In genomic region chr6:111258615-111259088, GRCh38 we compare ENCODE assay signal across 8 cellular contexts.
A peak's percentile ranks its signal among the peaks of the same experiment; 100 is the strongest.
DNase-seq lines count a peak whose midpoint lies in the region; ATAC-seq and TF ChIP-seq lines count a peak whose summit lies in the region.

No MANE protein-coding gene starts in this region.

- CTCF ChIA-PET in HEK293T (lab: Yijun Ruan, JAX) = interaction anchor here (0.5 to 1.7 kb wide), 16 partner anchors 8 to 785 kb away, joined by 3 to 15 read pairs (median 3); partner anchors contain the start of gene REV3L

- H3K27ac ChIP-seq in OCI-LY3 (ENCODE audit: low read length) = no peak overlapping the region
- H3K27ac ChIP-seq in rectal smooth muscle tissue (ENCODE audit: low read depth, low read length) = peak overlapping the region; percentile 84

- peaks cover 17% of the 10 kb centered on the region for H3K4me1 ChIP-seq in OCI-LY3 (ENCODE audit: low read length)
- H3K4me1 ChIP-seq in rectal smooth muscle tissue (ENCODE audit: control insufficient read depth, insufficient read depth, low read length) = peaks cover 2% of the 10 kb centered on the region

- H3K27me3 ChIP-seq in OCI-LY3 (ENCODE audit: low read depth, low read length) = no peaks in the 10 kb centered on the region
- no peaks in the 10 kb centered on the region for H3K27me3 ChIP-seq in rectal smooth muscle tissue (ENCODE audit: control insufficient read depth, insufficient read depth, low read length)

- peak overlapping the region; percentile 65 for H3K4me2 ChIP-seq in OCI-LY3 (ENCODE audit: low read length)

- H4K20me1 ChIP-seq in OCI-LY3 (ENCODE audit: insufficient read depth, low read length) = no peaks in the 10 kb centered on the region

- TF ChIP-seq CTCF in OCI-LY3 (IDR thresholded peaks at IDR 0.05; ENCODE audit: low read depth, low read length) (no peak), epithelial cell of esophagus (IDR thresholded peaks at IDR 0.05; ENCODE audit: insufficient read depth, low read depth, low read length, missing control alignments) (no peak)

- H2AFZ ChIP-seq in OCI-LY3 (ENCODE audit: low read depth, low read length) = peak overlapping the region; percentile 93

- H3K9me3 ChIP-seq in OCI-LY3 (ENCODE audit: insufficient read depth, low read length) = no peaks in the 10 kb centered on the region

- H3K9ac ChIP-seq in OCI-LY3 (ENCODE audit: low read length) = peak overlapping the region; percentile 64
- H3K9ac ChIP-seq in rectal smooth muscle tissue (ENCODE audit: low read length) = no peak overlapping the region

- H3K36me3 ChIP-seq in OCI-LY3 (replicated peaks; ENCODE audit: low read depth, low read length) (peaks cover 17% of the 10 kb centered on the region), rectal smooth muscle tissue (ENCODE audit: control insufficient read depth, insufficient read depth, low read length) (peaks cover under 1% of the 10 kb centered on the region)

- ATAC-seq in HG03095 (IDR thresholded peaks at IDR 0.05; ENCODE audit: unreplicated experiment) = no peak

- peak; percentile 49 for DNase-seq in ELR (ENCODE audit: low read depth)
- DNase-seq in epithelial cell of esophagus (ENCODE audit: low read depth) = no peak
- no peak for DNase-seq in HEK293T (ENCODE audit: extremely low spot score)
- no peak for DNase-seq in mucosa of gallbladder (ENCODE audit: low spot score)
- no peak for DNase-seq in NCI-H510A (lab: John Stamatoyannopoulos, UW)

- H3K79me2 ChIP-seq in OCI-LY3 (ENCODE audit: low read length) = peaks cover 44% of the 10 kb centered on the region

- POLR2A ChIA-PET in HEK293T (lab: Yijun Ruan, JAX) = interaction anchor here (0.7 to 1.7 kb wide), 10 partner anchors 39 to 357 kb away, joined by 3 to 20 read pairs (median 4); partner anchors contain the start of genes REV3L and TRAF3IP2

- H3K4me3 ChIP-seq in OCI-LY3 (ENCODE audit: low read length) (peak overlapping the region; percentile 92), epithelial cell of esophagus (ENCODE audit: low read length) (peak overlapping the region; percentile 33), rectal smooth muscle tissue (ENCODE audit: low read length) (peak overlapping the region; percentile 92)

TF ChIP-seq in HEK293T, 16 proteins besides CTCF, POLR2A, EP300 and RAD21:
- TF ChIP-seq SUZ12 (IDR thresholded peaks at IDR 0.05) (no peak), TARDBP (IDR thresholded peaks at IDR 0.05) (no peak), FOXA1 (IDR thresholded peaks at IDR 0.05) (no peak), FOXK2 (IDR thresholded peaks at IDR 0.05) (no peak), CTBP1 (IDR thresholded peaks at IDR 0.05; ENCODE audit: borderline replicate concordance) (no peak), NFRKB (IDR thresholded peaks at IDR 0.05) (no peak), ARNT (IDR thresholded peaks at IDR 0.05) (no peak), L3MBTL2 (conservative IDR thresholded peaks at IDR 0.05) (no peak), FOXM1 (IDR thresholded peaks at IDR 0.05; ENCODE audit: borderline replicate concordance) (no peak), BHLHE40 (IDR thresholded peaks at IDR 0.05; ENCODE audit: borderline replicate concordance) (no peak)

Comparison
In these comparisons a context has a peak if more than half of its experiments do, and no peak if none do; other contexts are left out.
1. H3K4me3 ChIP-seq: peak in every context shown above with its lines; median percentile 92 in OCI-LY3; 92 in rectal smooth muscle tissue; 33 in epithelial cell of esophagus.